Comparison of ENCODE assay signal across 29 cellular contexts in the genomic region with DNA sequence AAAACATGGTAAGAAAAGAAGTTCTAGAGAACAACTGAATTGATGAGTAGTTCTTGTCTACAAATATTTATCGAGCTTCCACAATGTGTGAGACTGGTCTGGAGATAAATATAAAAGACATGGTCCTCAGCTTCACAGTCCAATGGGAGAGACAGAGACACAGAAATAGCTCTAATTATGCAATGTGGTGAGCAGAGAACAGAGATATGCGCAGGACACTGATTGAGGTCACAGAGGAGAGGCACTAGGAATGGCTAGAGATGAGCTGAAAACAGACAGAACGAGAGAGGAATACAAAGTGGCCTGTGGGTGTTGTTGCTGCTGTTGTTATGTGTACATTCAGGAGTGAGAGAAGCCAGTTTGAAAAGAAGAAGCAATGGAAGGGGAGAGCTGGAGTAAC. TPM values are rescaled to one million over a fixed set of nuclear protein-coding genes. Genes with fewer than 3 reads are reported as not detected.
DNase-seq lines count a peak whose midpoint lies in the region; ATAC-seq, FAIRE-seq and TF ChIP-seq lines count a peak whose summit lies in the region.
"Had no signal": no experiment of that assay in that cellular context is flagged by ENCODE, and none has a peak within 500 bp of the region (broad histone marks: within the 10 kb centered on the region; RNA-seq: fewer than 3 reads in every experiment).

No MANE protein-coding gene starts in this region.

- no peak for TF ChIP-seq RAD21 in IMR-90 (IDR thresholded peaks at IDR 0.05; ENCODE audit: low read length)

- no peaks in the 10 kb centered on the region for H3K27me3 ChIP-seq in IMR-90 (ENCODE audit: control insufficient read depth, insufficient read depth, low read length)
- H3K27me3 ChIP-seq in endothelial cell of umbilical vein (ENCODE audit: control insufficient read depth in 2 of 2, insufficient read depth in 2 of 2, low read length in 2 of 2): no peaks in the 10 kb centered on the region
- H3K27me3 ChIP-seq in left ventricle myocardium inferior (ENCODE audit: low read depth): no peaks in the 10 kb centered on the region
- no peaks in the 10 kb centered on the region for H3K27me3 ChIP-seq in psoas muscle (ENCODE audit: insufficient read depth in 3 of 3, low read length in 2 of 3)
- H3K27me3 ChIP-seq: SJSA1 had no signal

- H2AK5ac ChIP-seq in IMR-90 (ENCODE audit: low read depth, low read length): peak overlapping the region; percentile 42; the same call in 1 of the 2 replicates

- WGBS in IMR-90 (ENCODE audit: extremely low coverage in 2 of 2, insufficient read length in 1 of 2), 2 experiments: 50% methylated on average over 1 of the region's 3 CpGs; no CpG with 5 or more reads in 1 of the 2 experiments
- WGBS in psoas muscle, 3 donors: 52 to 61% (median 58%) methylated on average over 3 of the region's 3 CpGs

- no peak for TF ChIP-seq CTCF in IMR-90 (conservative IDR thresholded peaks at IDR 0.05; ENCODE audit: low read depth, low read length)
- TF ChIP-seq CTCF in endothelial cell of umbilical vein (IDR thresholded peaks at IDR 0.05; ENCODE audit: extremely low read depth in 1 of 2, insufficient read depth in 1 of 2, low read depth in 1 of 2, low read length in 2 of 2): no peak
- TF ChIP-seq CTCF in left ventricle myocardium inferior (IDR thresholded peaks at IDR 0.05; ENCODE audit: borderline replicate concordance): no peak
- no peak for TF ChIP-seq CTCF in psoas muscle (IDR thresholded peaks at IDR 0.05)
- no peak for TF ChIP-seq CTCF in natural killer cell (IDR thresholded peaks at IDR 0.05)

- dilution Hi-C loops in IMR-90 (cut with HindIII; ENCODE audit: low sequenced_read_pairs, unreplicated experiment) (no loop called here), endothelial cell of umbilical vein (cut with MboI; ENCODE audit: extremely low pct_ligation_motif_present, low sequenced_read_pairs) (no loop called here)

- H4K5ac ChIP-seq in IMR-90 (ENCODE audit: low read depth, low read length): peak overlapping the region; percentile 70

- no peaks in the 10 kb centered on the region for H3K36me3 Mint-ChIP-seq in natural killer cell
- H3K36me3 Mint-ChIP-seq: activated naive CD4-positive, alpha-beta T cell treated with anti-CD3 and anti-CD28 coated beads, Interleukin-2, amount 50 U/mL, for 72 hours; memory B cell; type B pancreatic cell; WTC11 had no signal

- intact Hi-C loops in IMR-90 (cut with micrococcal nuclease): no loop called here
- intact Hi-C loops in endothelial cell of umbilical vein (cut with micrococcal nuclease): loop anchor here (10.0 kb wide), 1 partner anchor 1138 kb away; no protein-coding TSS in a partner anchor
- intact Hi-C loops in left ventricle myocardium inferior (cut with micrococcal nuclease): no loop called here
- intact Hi-C loops in psoas muscle (cut with DNase I): no loop called here
- intact Hi-C loops in natural killer cell (cut with micrococcal nuclease): loop anchor here (10.0 kb wide), 2 partner anchors 352 to 452 kb away; no protein-coding TSS in a partner anchor

- H3K79me2 ChIP-seq in endothelial cell of umbilical vein (ENCODE audit: control insufficient read depth, insufficient read depth, low read length): no peaks in the 10 kb centered on the region

- DNase-seq in IMR-90 (no peak), endothelial cell of umbilical vein (ENCODE audit: low read depth, low spot score) (no peak), left ventricle myocardium inferior (no peak), psoas muscle (no peak), natural killer cell (no peak)
- DNase-seq in central memory CD4-positive, alpha-beta T cell: no peak
- DNase-seq: activated CD4-positive, alpha-beta T cell treated with anti-CD3 and anti-CD28 coated beads, Interleukin-2, amount 10 ng/mL, durations not matched to agents 7 days and 5 days; activated effector memory CD4-positive, alpha-beta T cell treated with Interleukin-2 at 50 U/mL for 16 hours; anterior cingulate cortex; cortex of kidney; DMS79 treated with DMSO at 0.1 percent for 48 hours; left colon; NCI-H1048; NCI-H446; NCI-H774; stimulated activated CD4-positive, alpha-beta T cell treated with anti-CD3 and anti-CD28 coated beads, Interleukin-15, amount 100 ng/mL, for 24 hours; stimulated activated CD4-positive, alpha-beta T cell treated with anti-CD3 and anti-CD28 coated beads, Interleukin-4, amount 100 ng/mL, for 4 hours; substantia nigra had no signal

- peak overlapping the region; percentile 90 for H3K4ac ChIP-seq in IMR-90 (ENCODE audit: low read depth, low read length)

- H3K14ac ChIP-seq in IMR-90 (replicated peaks; ENCODE audit: low read depth, low read length): peak overlapping the region; percentile 88

- H3K36me3 ChIP-seq in IMR-90 (ENCODE audit: control insufficient read depth, insufficient read depth, low read length) (peaks cover 3% of the 10 kb centered on the region; the same call in 1 of the 2 replicates), endothelial cell of umbilical vein (ENCODE audit: control insufficient read depth in 2 of 2, extremely low read depth in 1 of 2, insufficient read depth in 2 of 2, low read length in 2 of 2) (no peaks in the 10 kb centered on the region), left ventricle myocardium inferior (peaks cover 9% of the 10 kb centered on the region), psoas muscle (ENCODE audit: insufficient read depth in 1 of 2, low read depth in 1 of 2) (peaks cover 0 to 6% of the 10 kb centered on the region in 2 donors)
- H3K36me3 ChIP-seq: SJSA1 had no signal

- H2BK15ac ChIP-seq in IMR-90 (ENCODE audit: low read depth, low read length): peak overlapping the region; percentile 59; the same call in 2 of the 3 replicates

- peak overlapping the region; percentile 89 for H2BK120ac ChIP-seq in IMR-90 (ENCODE audit: low read depth, low read length)

- peaks cover 11% of the 10 kb centered on the region for H3K4me1 ChIP-seq in IMR-90 (ENCODE audit: control insufficient read depth, insufficient read depth, low read length)
- H3K4me1 ChIP-seq in endothelial cell of umbilical vein (ENCODE audit: control insufficient read depth, extremely low read depth, insufficient read depth, low read length): peaks cover 9% of the 10 kb centered on the region
- H3K4me1 ChIP-seq in left ventricle myocardium inferior: peaks cover 12% of the 10 kb centered on the region
- peaks cover 4% of the 10 kb centered on the region for H3K4me1 ChIP-seq in psoas muscle

- in situ Hi-C loops in IMR-90 (cut with MboI; ENCODE audit: low sequenced_read_pairs): loop anchor here (5.0 kb wide), 1 partner anchor 255 kb away; no protein-coding TSS in a partner anchor

- peak overlapping the region; percentile 83 for H3K23ac ChIP-seq in IMR-90 (ENCODE audit: low read depth, low read length)

- peak overlapping the region; percentile 70 for H2BK20ac ChIP-seq in IMR-90 (ENCODE audit: low read depth, low read length)

- H3K9me1 ChIP-seq in IMR-90 (ENCODE audit: insufficient read depth, low read length): 0 out of 2 replicates have a peak, but pooled peaks cover 10% of the 10 kb centered on the region
- H3K9me1 ChIP-seq in endothelial cell of umbilical vein (replicated peaks; ENCODE audit: control insufficient read depth, extremely low read depth, insufficient read depth, low read length): no peaks in the 10 kb centered on the region

- H3K4me3 Mint-ChIP-seq in natural killer cell: no peak overlapping the region
- H3K4me3 Mint-ChIP-seq: activated CD4-positive, alpha-beta T cell treated with anti-CD3 and anti-CD28 coated beads, Interleukin-2, amount 10 ng/mL, durations not matched to agents 7 days and 5 days; memory B cell; type B pancreatic cell; WTC11 had no signal

- H3K9ac ChIP-seq in IMR-90 (ENCODE audit: low read depth, low read length) (peak overlapping the region; percentile 45; the same call in 1 of the 2 replicates), endothelial cell of umbilical vein (replicated peaks; ENCODE audit: extremely low read depth, insufficient read depth, low read length) (no peak overlapping the region)

- POLR2A ChIA-PET in IMR-90 (lab: Charles Lee; ENCODE audit: unreplicated experiment): interaction anchor here (0.5 to 0.6 kb wide), 2 partner anchors 78 to 607 kb away, joined by 3 to 18 read pairs; partner anchors contain the start of gene GTF2F2
- POLR2A ChIA-PET in endothelial cell of umbilical vein (lab: Charles Lee): no interaction called here

- H4K20me1 ChIP-seq in IMR-90 (ENCODE audit: insufficient read depth, low read length) (no peaks in the 10 kb centered on the region), endothelial cell of umbilical vein (replicated peaks; ENCODE audit: control insufficient read depth, extremely low read depth, insufficient read depth, low read length) (no peaks in the 10 kb centered on the region)

- H2AFZ ChIP-seq in IMR-90 (replicated peaks; ENCODE audit: low read length, poor library complexity) (peak overlapping the region; percentile 25), endothelial cell of umbilical vein (ENCODE audit: low read depth, low read length) (peak overlapping the region; percentile 30)

- peak overlapping the region; percentile 27 to 79; a peak in 3 of 4 replicates for H4K8ac ChIP-seq in IMR-90 (ENCODE audit: low read depth in 2 of 2, low read length in 2 of 2)

- no peak overlapping the region; the same call in 1 of the 2 replicates for H3K56ac ChIP-seq in IMR-90 (ENCODE audit: extremely low read depth, insufficient read depth, low read length)

- TF ChIP-seq POLR2A in IMR-90 (IDR thresholded peaks at IDR 0.05; ENCODE audit: low read depth, low read length) (no peak), endothelial cell of umbilical vein (IDR thresholded peaks at IDR 0.05; ENCODE audit: low read depth, low read length) (no peak)

- no peak for FAIRE-seq in endothelial cell of umbilical vein (lab: Jason Lieb, UNC)
- FAIRE-seq: bronchial epithelial cell, frontal cortex had no signal

- no peak overlapping the region for H3K27ac Mint-ChIP-seq in natural killer cell
- H3K27ac Mint-ChIP-seq: activated CD4-positive, alpha-beta T cell treated with anti-CD3 and anti-CD28 coated beads, Interleukin-2, amount 10 ng/mL, durations not matched to agents 7 days and 5 days; activated naive CD4-positive, alpha-beta T cell treated with anti-CD3 and anti-CD28 coated beads, Interleukin-2, amount 50 U/mL, for 72 hours; memory B cell; progenitor cell of endocrine pancreas; type B pancreatic cell; WTC11 had no signal

- H3K27ac ChIP-seq in IMR-90 (ENCODE audit: insufficient read depth, low read length) (peak overlapping the region; percentile 83; the same call in 1 of the 2 replicates), endothelial cell of umbilical vein (ENCODE audit: insufficient read depth, low read depth, low read length) (no peak overlapping the region), left ventricle myocardium inferior (replicated peaks) (peak overlapping the region; percentile 85), psoas muscle (no peak overlapping the region)
- H3K27ac ChIP-seq: C4-2B, neutrophil, SJSA1 had no signal

- H2BK5ac ChIP-seq in IMR-90 (ENCODE audit: low read depth, low read length, poor library complexity, severe bottlenecking): peak overlapping the region; percentile 67

- H3K79me1 ChIP-seq in IMR-90 (ENCODE audit: low read depth in 1 of 2, low read length in 2 of 2): no peaks in the 10 kb centered on the region; a peak in 1 of 4 replicates

- peak overlapping the region; percentile 79 for H4K91ac ChIP-seq in IMR-90 (ENCODE audit: insufficient read depth, low read depth, low read length)

- peaks cover 6% of the 10 kb centered on the region in 2 donors for H3K4me1 Mint-ChIP-seq in natural killer cell

- CTCF ChIA-PET in IMR-90 (lab: Yijun Ruan, JAX) (interaction anchor here (0.8 kb wide), 1 partner anchor 239 kb away, joined by 3 read pairs; no protein-coding TSS in a partner anchor), endothelial cell of umbilical vein (lab: Charles Lee) (interaction anchor here (0.6 to 3.8 kb wide), 5 partner anchors 12 to 352 kb away, joined by 3 to 30 read pairs (median 3); no protein-coding TSS in a partner anchor)

- peak overlapping the region; percentile 80 for H2AK9ac ChIP-seq in IMR-90 (replicated peaks; ENCODE audit: low read depth, low read length, poor library complexity)

- H3K9me3 ChIP-seq in IMR-90 (ENCODE audit: control insufficient read depth, insufficient read depth, low read length) (no peaks in the 10 kb centered on the region), endothelial cell of umbilical vein (replicated peaks; ENCODE audit: control insufficient read depth, insufficient read depth, low read length) (no peaks in the 10 kb centered on the region), left ventricle myocardium inferior (replicated peaks) (no peaks in the 10 kb centered on the region), psoas muscle (no peaks in the 10 kb centered on the region)
- H3K9me3 ChIP-seq: neutrophil, SJSA1 had no signal

- H3K18ac ChIP-seq in IMR-90 (ENCODE audit: low read depth, low read length): peak overlapping the region; percentile 82

- no peak overlapping the region for H3K4me3 ChIP-seq in IMR-90 (ENCODE audit: insufficient read depth, low read depth, low read length)
- no peak overlapping the region for H3K4me3 ChIP-seq in endothelial cell of umbilical vein (replicated peaks in 1 of 3; ENCODE audit: insufficient read depth in 1 of 3, low read depth in 1 of 3, low read length in 3 of 3)
- peak overlapping the region; percentile 19 for H3K4me3 ChIP-seq in left ventricle myocardium inferior
- no peak overlapping the region for H3K4me3 ChIP-seq in psoas muscle
- H3K4me3 ChIP-seq: SJSA1 had no signal

- BruUV-seq in IMR-90 (replicated peaks; lab: Mats Ljungman, UMichigan) (no TSS peak), endothelial cell of umbilical vein (replicated peaks; lab: Mats Ljungman, UMichigan) (no TSS peak)

- ATAC-seq in IMR-90 (ENCODE audit: low read depth) (peak; percentile 67), psoas muscle (peak; percentile 68 to 84 (median 78)), natural killer cell (no peak), HG03439 (IDR thresholded peaks at IDR 0.05; ENCODE audit: unreplicated experiment) (no peak)
- ATAC-seq: activated naive CD4-positive, alpha-beta T cell treated with anti-CD3 and anti-CD28 coated beads, Interleukin-2, amount 50 U/mL, for 72 hours; left colon; WTC11 had no signal

- no peaks in the 10 kb centered on the region for H3K9me3 Mint-ChIP-seq in natural killer cell
- H3K9me3 Mint-ChIP-seq: activated CD4-positive, alpha-beta T cell treated with anti-CD3 and anti-CD28 coated beads, Interleukin-2, amount 10 ng/mL, durations not matched to agents 7 days and 5 days; activated naive CD4-positive, alpha-beta T cell treated with anti-CD3 and anti-CD28 coated beads, Interleukin-2, amount 50 U/mL, for 72 hours; memory B cell; type B pancreatic cell; WTC11 had no signal

- peaks cover 0 to 2% of the 10 kb centered on the region in 2 donors for H3K27me3 Mint-ChIP-seq in natural killer cell (ENCODE audit: low read depth in 2 of 2)

- H3K4me2 ChIP-seq in IMR-90 (ENCODE audit: low read depth, low read length) (peak overlapping the region; percentile 48), endothelial cell of umbilical vein (ENCODE audit: insufficient read depth, low read length) (no peak overlapping the region)

RNA-seq across cellular contexts. Expression of gene GPALPP1, which starts 53.2 kb away (rescaled TPM):
- total RNA-seq in IMR-90 (2012; rRNA removed): 10.6 and 25.3 TPM in 2 replicates
- polyA plus RNA-seq in IMR-90 (2012; rRNA removed): 8.2 and 12.5 TPM in 2 replicates
- 2.6 and 3.3 TPM in 2 replicates for polyA plus RNA-seq in IMR-90 (2012; cell fraction: cytosol; rRNA removed)
- polyA plus RNA-seq in IMR-90 (2012; cell fraction: nucleus; rRNA removed; ENCODE audit: low replicate concordance): 10.0 and 29.4 TPM in 2 replicates
- total RNA-seq in endothelial cell of umbilical vein: 26.1 and 28.2 TPM in 2 replicates
- 7.6 and 8.5 TPM in 2 replicates for polyA plus RNA-seq in endothelial cell of umbilical vein
- polyA plus RNA-seq in endothelial cell of umbilical vein (2011; cell fraction: cytosol; rRNA removed): 10.8 and 11.0 TPM in 2 replicates
- polyA plus RNA-seq in endothelial cell of umbilical vein (2011; cell fraction: nucleus; rRNA removed): 28.5 and 34.8 TPM in 2 replicates
- 21.1 and 21.2 TPM in 2 replicates for polyA plus RNA-seq in endothelial cell of umbilical vein (2012)
- 20.3 and 22.2 TPM in 2 replicates for polyA minus RNA-seq in endothelial cell of umbilical vein
- polyA minus RNA-seq in endothelial cell of umbilical vein (2011; cell fraction: cytosol; rRNA and poly(A)+ RNA removed): 8.9 TPM
- polyA minus RNA-seq in endothelial cell of umbilical vein (2011; cell fraction: nucleus; rRNA and poly(A)+ RNA removed): 38.1 and 42.8 TPM in 2 replicates
- 10.7 TPM for total RNA-seq in left ventricle myocardium inferior
- 10 to 100 TPM; 12.0 to 16.2 (median 13.1) TPM for total RNA-seq in psoas muscle
- 1 to 10 TPM; 5.4 to 8.4 (median 5.5) TPM for polyA plus RNA-seq in psoas muscle
- 10 to 100 TPM; 32.4 to 36.6 (median 36.0) TPM for total RNA-seq in natural killer cell

RNA-seq across cellular contexts. Expression of gene NUFIP1, which starts 53.3 kb away (rescaled TPM):
- 1.4 and 2.5 TPM in 2 replicates for total RNA-seq in IMR-90 (2012; rRNA removed)
- polyA plus RNA-seq in IMR-90 (2012; rRNA removed): 2.1 and 2.3 TPM in 2 replicates
- polyA plus RNA-seq in IMR-90 (2012; cell fraction: cytosol; rRNA removed): 0.90 and 0.99 TPM in 2 replicates
- 0.94 and 1.7 TPM in 2 replicates for polyA plus RNA-seq in IMR-90 (2012; cell fraction: nucleus; rRNA removed; ENCODE audit: low replicate concordance)
- 6.9 and 7.4 TPM in 2 replicates for total RNA-seq in endothelial cell of umbilical vein
- polyA plus RNA-seq in endothelial cell of umbilical vein: 1.1 and 1.4 TPM in 2 replicates
- 2.5 and 2.6 TPM in 2 replicates for polyA plus RNA-seq in endothelial cell of umbilical vein (2011; cell fraction: cytosol; rRNA removed)
- 2.4 and 2.7 TPM in 2 replicates for polyA plus RNA-seq in endothelial cell of umbilical vein (2011; cell fraction: nucleus; rRNA removed)
- polyA plus RNA-seq in endothelial cell of umbilical vein (2012): 5.4 and 7.9 TPM in 2 replicates
- 1.1 and 1.3 TPM in 2 replicates for polyA minus RNA-seq in endothelial cell of umbilical vein
- polyA minus RNA-seq in endothelial cell of umbilical vein (2011; cell fraction: cytosol; rRNA and poly(A)+ RNA removed): 3.5 TPM
- polyA minus RNA-seq in endothelial cell of umbilical vein (2011; cell fraction: nucleus; rRNA and poly(A)+ RNA removed): 2.9 and 3.0 TPM in 2 replicates
- 3.1 TPM for total RNA-seq in left ventricle myocardium inferior
- 1 to 10 TPM; 4.7 to 7.5 (median 6.2) TPM for total RNA-seq in psoas muscle
- 1 to 10 TPM; 3.4 to 6.6 (median 5.1) TPM for polyA plus RNA-seq in psoas muscle
- total RNA-seq in natural killer cell: 1 to 10 TPM; 4.1 to 6.2 (median 4.4) TPM

Comparison
In these comparisons a context has a peak if more than half of its experiments do, and no peak if none do; other contexts are left out.
1. ATAC-seq: peak in IMR-90 (single experiment) and psoas muscle (4 of 4); none in natural killer cell (0 of 3) and HG03439 (single experiment).
2. H3K27ac ChIP-seq: peak in IMR-90 (single experiment) and left ventricle myocardium inferior (single experiment); none in endothelial cell of umbilical vein (single experiment) and psoas muscle (single experiment).
3. intact Hi-C loops: an anchor here in endothelial cell of umbilical vein (10.0 kb wide) and natural killer cell (10.0 kb wide); none called in IMR-90, left ventricle myocardium inferior and psoas muscle.